Comparison of ENCODE assay signal across 3 cellular contexts in genomic region chr3:192824313-192824712, GRCh38.
"Had no signal": no experiment of that assay in that cellular context is flagged by ENCODE, and none has a peak within 500 bp of the region (broad histone marks: within the 10 kb centered on the region; RNA-seq: fewer than 3 reads in every experiment).

No MANE protein-coding gene starts in this region.

- H3K4me3 ChIP-seq: GM12878 had no signal

- DNase-seq: GDM1, GF-D8 had no signal
